In the genomic region with DNA sequence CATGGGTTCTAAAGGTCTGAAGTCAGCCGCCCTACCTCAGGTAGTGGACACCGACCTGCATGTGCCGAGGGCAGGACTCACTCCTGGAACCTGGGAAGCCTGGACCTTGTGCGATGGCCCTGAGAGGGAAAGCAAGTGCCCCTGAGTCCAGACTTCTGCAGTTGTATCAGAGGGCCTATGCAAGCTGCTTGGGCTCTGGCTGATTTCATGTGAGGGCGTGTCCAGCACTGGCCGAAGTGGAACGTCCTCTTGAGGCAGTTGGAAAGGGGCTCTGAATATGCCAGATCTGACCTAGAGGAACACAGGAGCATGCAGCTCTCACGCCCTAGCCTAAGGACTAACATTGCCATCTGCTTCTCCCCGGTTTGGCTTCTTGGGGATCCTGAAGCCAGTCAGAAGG, we compare ENCODE assay signal across 37 cellular contexts. TPM values are rescaled to one million over a fixed set of nuclear protein-coding genes. Genes with fewer than 3 reads are reported as not detected.
"Had no signal": no experiment of that assay in that cellular context is flagged by ENCODE, and none has a peak within 500 bp of the region (broad histone marks: within the 10 kb centered on the region; RNA-seq: fewer than 3 reads in every experiment).

No MANE protein-coding gene starts in this region.

- H3K27me3 Mint-ChIP-seq: activated B cell treated with CpG ODN at 0.5 μM for 24 hours; activated CD8-positive, alpha-beta T cell treated with anti-CD3 and anti-CD28 coated beads for 36 hours; activated naive CD8-positive, alpha-beta T cell; activated T-helper 17 cell treated with anti-CD3 and anti-CD28 coated beads, Interleukin-2, amount 50 U/mL, for 72 hours; T-helper 17 cell had no signal

- H3K9me3 ChIP-seq: colonic mucosa, esophagus squamous epithelium, gastroesophageal sphincter had no signal

- H3K4me3 Mint-ChIP-seq: activated B cell treated with CpG ODN at 0.5 μM for 24 hours; activated CD8-positive, alpha-beta T cell treated with anti-CD3 and anti-CD28 coated beads for 36 hours; activated naive CD8-positive, alpha-beta T cell; activated T-cell treated with anti-CD3 and anti-CD28 coated beads, Interleukin-2, amount 50 U/mL, for 4 hours; activated T-helper 17 cell treated with anti-CD3 and anti-CD28 coated beads, Interleukin-2, amount 50 U/mL, for 72 hours; T-helper 17 cell; T-helper 2 cell treated with Interferon-gamma antibody and Interleukin-4, amounts not matched to agents 5 μg/mL and 100 μg/mL, for 36 hours had no signal

- H3K27ac Mint-ChIP-seq: activated CD8-positive, alpha-beta T cell treated with anti-CD3 and anti-CD28 coated beads for 36 hours; activated naive CD8-positive, alpha-beta T cell; activated T-helper 17 cell treated with anti-CD3 and anti-CD28 coated beads, Interleukin-2, amount 50 U/mL, for 72 hours; T-helper 17 cell; T-helper 2 cell treated with Interferon-gamma antibody and Interleukin-4, amounts not matched to agents 5 μg/mL and 100 μg/mL, for 36 hours had no signal

- H3K36me3 ChIP-seq: brain microvascular endothelial cell, colonic mucosa, esophagus squamous epithelium, gastroesophageal sphincter, WERI-Rb-1 had no signal

- H3K36me3 Mint-ChIP-seq: activated naive CD8-positive, alpha-beta T cell had no signal

- H3K9me3 Mint-ChIP-seq: activated B cell treated with CpG ODN at 0.5 μM for 24 hours; activated CD8-positive, alpha-beta T cell treated with anti-CD3 and anti-CD28 coated beads for 36 hours; activated T-cell treated with anti-CD3 and anti-CD28 coated beads, Interleukin-2, amount 50 U/mL, for 4 hours; activated T-helper 17 cell treated with anti-CD3 and anti-CD28 coated beads, Interleukin-2, amount 50 U/mL, for 72 hours; T-helper 2 cell treated with Interferon-gamma antibody and Interleukin-4, amounts not matched to agents 5 μg/mL and 100 μg/mL, for 36 hours had no signal

- H3K4me1 ChIP-seq: colonic mucosa had no signal

- H3K27ac ChIP-seq: brain microvascular endothelial cell, colonic mucosa, epithelial cell of prostate, esophagus squamous epithelium, gastroesophageal sphincter, WERI-Rb-1 had no signal

- H3K4me3 ChIP-seq: colonic mucosa, esophagus squamous epithelium, gastroesophageal sphincter had no signal

- DNase-seq: activated B cell treated with CpG ODN at 0.5 μM for 24 hours; activated CD4-positive, alpha-beta T cell treated with anti-CD3 and anti-CD28 coated beads for 48 hours; activated CD4-positive, alpha-beta T cell treated with anti-CD3 and anti-CD28 coated beads, Interleukin-2, amount 50 U/mL, for 1 hour; activated CD4-positive, alpha-beta T cell treated with anti-CD3 and anti-CD28 coated beads, Interleukin-2, amount 50 U/mL, for 48 hours; activated CD8-positive, alpha-beta memory T cell treated with anti-CD3 and anti-CD28 coated beads for 24 hours; activated CD8-positive, alpha-beta T cell treated with anti-CD3 and anti-CD28 coated beads for 36 hours; activated effector memory CD4-positive, alpha-beta T cell treated with Interleukin-2 at 50 U/mL for 16 hours; activated gamma-delta T cell treated with Interleukin-2 at 50 U/mL for 16 hours; activated naive CD4-positive, alpha-beta T cell treated with anti-CD3 and anti-CD28 coated beads, Interleukin-2, amount 50 U/mL, for 16 hours; activated naive CD4-positive, alpha-beta T cell treated with Interleukin-2 at 50 U/mL for 16 hours; activated T-cell treated with anti-CD3 and anti-CD28 coated beads, Interleukin-2, amount 50 U/mL, for 4 hours; amniotic stem cell; anterior cingulate cortex; brain microvascular endothelial cell; central memory CD4-positive, alpha-beta T cell; cerebellar nuclear complex; colonic mucosa; effector CD8-positive, alpha-beta T cell; esophagus squamous epithelium; foreskin melanocyte; T-helper 1 cell; T-helper 17 cell; T1000; WERI-Rb-1 had no signal

- ATAC-seq: activated CD4-positive, CD25-positive, alpha-beta regulatory T cell treated with anti-CD3 and anti-CD28 coated beads, Interleukin-2, amount 50 U/mL, for 24 hours; activated CD8-positive, alpha-beta T cell treated with anti-CD3 and anti-CD28 coated beads for 36 hours; activated T-cell treated with anti-CD3 and anti-CD28 coated beads, Interleukin-2, amount 50 U/mL, for 4 hours; activated T-helper 17 cell treated with anti-CD3 and anti-CD28 coated beads, Interleukin-2, amount 50 U/mL, for 72 hours; gastroesophageal sphincter; T-helper 17 cell had no signal

- FAIRE-seq: astrocyte, endometrium, endothelial cell of umbilical vein had no signal

- H3K27me3 ChIP-seq: colonic mucosa, esophagus squamous epithelium, gastroesophageal sphincter had no signal

RNA-seq across cellular contexts. Expression of a gene that starts 2.5 kb away (rescaled TPM):
- total RNA-seq: activated B cell treated with CpG ODN at 0.5 μM for 24 hours; activated CD8-positive, alpha-beta T cell treated with anti-CD3 and anti-CD28 coated beads for 36 hours; activated T-cell treated with anti-CD3 and anti-CD28 coated beads, Interleukin-2, amount 50 U/mL, for 4 hours; activated T-helper 17 cell treated with anti-CD3 and anti-CD28 coated beads, Interleukin-2, amount 50 U/mL, for 72 hours; astrocyte; colonic mucosa; dermis microvascular lymphatic vessel endothelial cell; endothelial cell of umbilical vein; fibroblast of lung; fibroblast of villous mesenchyme; gastroesophageal sphincter; glomerular endothelial cell; T-helper 17 cell had no signal
- polyA plus RNA-seq: endothelial cell of umbilical vein, fibroblast of lung had no signal
